ENCODE assay signal across 17 cellular contexts in genomic region chr2:10571057-10571456, GRCh38.
DNase-seq lines count a peak whose midpoint lies in the region; ATAC-seq and TF ChIP-seq lines count a peak whose summit lies in the region.
"Had no signal": no experiment of that assay in that cellular context is flagged by ENCODE, and none has a peak within 500 bp of the region (broad histone marks: within the 10 kb centered on the region; RNA-seq: fewer than 3 reads in every experiment).

No MANE protein-coding gene starts in this region.

- H3K4ac ChIP-seq in H9 (ENCODE audit: low read depth, low read length), result no peak overlapping the region

- H2BK5ac ChIP-seq in H9 (ENCODE audit: insufficient read length, low read length), result no peak overlapping the region

- H3K79me1 ChIP-seq in H9 (ENCODE audit: insufficient read depth, low read depth, low read length, poor library complexity, severe bottlenecking), result no peaks in the 10 kb centered on the region

- peaks cover 28% of the 10 kb centered on the region for H3K36me3 Mint-ChIP-seq in activated naive CD4-positive, alpha-beta T cell treated with anti-CD3 and anti-CD28 coated beads, Interleukin-2, amount 50 U/mL, for 24 hours
- H3K36me3 Mint-ChIP-seq in activated naive CD4-positive, alpha-beta T cell treated with anti-CD3 and anti-CD28 coated beads, Interleukin-2, amount 50 U/mL, for 72 hours, result peaks cover 14 to 19% of the 10 kb centered on the region in 2 donors
- H3K36me3 Mint-ChIP-seq in H9 (ENCODE audit: insufficient read depth in 1 of 3, low read depth in 3 of 3) (peaks cover 8 to 48% (median 31%) of the 10 kb centered on the region in 3 experiments; a peak in 6 of 7 replicates), osteocyte (ENCODE audit: unreplicated experiment) (peaks cover 44% of the 10 kb centered on the region), endodermal cell (ENCODE audit: low read depth) (peaks cover 46% of the 10 kb centered on the region)
- peaks cover 30% of the 10 kb centered on the region for H3K36me3 Mint-ChIP-seq in activated T-helper 1 cell treated with anti-CD3 and anti-CD28 coated beads, Interleukin-12 subunit alpha, Interleukin-12 subunit beta, Interleukin-2, Interleukin-4 antibody, amounts not matched to agents 30 ng/mL and 10 ng/mL and 1 ng/mL, durations not matched to agents 14 hours and 24 hours and 36 hours (ENCODE audit: low read depth)

- no peaks in the 10 kb centered on the region for H4K20me1 ChIP-seq in H9 (ENCODE audit: control insufficient read depth, insufficient read depth, insufficient read length)

- H2BK120ac ChIP-seq in H9 (ENCODE audit: low read depth, low read length, poor library complexity, severe bottlenecking), result no peak overlapping the region

- H3K36me3 ChIP-seq in endodermal cell (ENCODE audit: control insufficient read depth, insufficient read depth, low read length), result peaks cover 30% of the 10 kb centered on the region

- no peaks in the 10 kb centered on the region for H3K4me1 Mint-ChIP-seq in activated naive CD4-positive, alpha-beta T cell treated with anti-CD3 and anti-CD28 coated beads, Interleukin-2, amount 50 U/mL, for 24 hours
- H3K4me1 Mint-ChIP-seq in H9 (peaks cover 10 to 11% of the 10 kb centered on the region in 2 experiments), osteocyte (ENCODE audit: unreplicated experiment) (peaks cover 29% of the 10 kb centered on the region), endodermal cell (no peaks in the 10 kb centered on the region)
- H3K4me1 Mint-ChIP-seq in activated T-helper 1 cell treated with anti-CD3 and anti-CD28 coated beads, Interleukin-12 subunit alpha, Interleukin-12 subunit beta, Interleukin-2, Interleukin-4 antibody, amounts not matched to agents 30 ng/mL and 10 ng/mL and 1 ng/mL, durations not matched to agents 14 hours and 24 hours and 36 hours (ENCODE audit: low read depth), result peaks cover 26% of the 10 kb centered on the region

- H2BK15ac ChIP-seq in H9 (ENCODE audit: low read depth, low read length), result no peak overlapping the region

- H3K14ac ChIP-seq in H9 (ENCODE audit: insufficient read depth, low read length), result no peak overlapping the region

- H3K9me3 ChIP-seq in H9 (ENCODE audit: control insufficient read depth, low read depth, low read length) (no peaks in the 10 kb centered on the region), endodermal cell (ENCODE audit: control insufficient read depth, low read length) (no peaks in the 10 kb centered on the region)
- H3K9me3 ChIP-seq: A549, BE2C, Caco-2 had no signal

- H3K23me2 ChIP-seq in H9 (ENCODE audit: insufficient read length, low read depth, low read length, poor library complexity, severe bottlenecking), result no peaks in the 10 kb centered on the region

- H3K56ac ChIP-seq in H9 (ENCODE audit: insufficient read length, low read depth, low read length), result no peak overlapping the region

- H3K27me3 Mint-ChIP-seq in activated naive CD4-positive, alpha-beta T cell treated with anti-CD3 and anti-CD28 coated beads, Interleukin-2, amount 50 U/mL, for 24 hours, result no peaks in the 10 kb centered on the region
- H3K27me3 Mint-ChIP-seq in H9 (ENCODE audit: low read depth), result no peaks in the 10 kb centered on the region
- H3K27me3 Mint-ChIP-seq in activated T-helper 1 cell treated with anti-CD3 and anti-CD28 coated beads, Interleukin-12 subunit alpha, Interleukin-12 subunit beta, Interleukin-2, Interleukin-4 antibody, amounts not matched to agents 30 ng/mL and 10 ng/mL and 1 ng/mL, durations not matched to agents 14 hours and 24 hours and 36 hours (ENCODE audit: insufficient read depth), result no peaks in the 10 kb centered on the region
- H3K27me3 Mint-ChIP-seq in osteocyte (ENCODE audit: unreplicated experiment), result no peaks in the 10 kb centered on the region
- peaks cover 2% of the 10 kb centered on the region for H3K27me3 Mint-ChIP-seq in endodermal cell (ENCODE audit: insufficient read depth)
- H3K27me3 Mint-ChIP-seq: CD8-positive, alpha-beta memory T cell had no signal

- H3K9ac ChIP-seq in H9 (ENCODE audit: extremely low read depth, insufficient read length, low read length) (no peak overlapping the region), endodermal cell (ENCODE audit: extremely low read depth, low read length, poor library complexity, severe bottlenecking) (no peak overlapping the region)

- no peak overlapping the region for H4K91ac ChIP-seq in H9 (ENCODE audit: insufficient read length, low read depth, low read length)

- no peak for TF ChIP-seq CTCF in H9 (conservative IDR thresholded peaks at IDR 0.05)
- TF ChIP-seq CTCF in osteocyte (IDR thresholded peaks at IDR 0.05), result no peak
- no peak for TF ChIP-seq CTCF in endodermal cell (conservative IDR thresholded peaks at IDR 0.05)

- H2AK5ac ChIP-seq in H9 (ENCODE audit: insufficient read length, low read length), result no peak overlapping the region

- H3K27ac Mint-ChIP-seq in activated naive CD4-positive, alpha-beta T cell treated with anti-CD3 and anti-CD28 coated beads, Interleukin-2, amount 50 U/mL, for 24 hours, result peak overlapping the region; percentile 12
- no peak overlapping the region for H3K27ac Mint-ChIP-seq in activated naive CD4-positive, alpha-beta T cell treated with anti-CD3 and anti-CD28 coated beads, Interleukin-2, amount 50 U/mL, for 72 hours
- H3K27ac Mint-ChIP-seq in H9 (peak overlapping the region in 2 of 3 experiments; percentile 42 to 79; a peak in 3 of 7 replicates), osteocyte (ENCODE audit: unreplicated experiment) (no peak overlapping the region), endodermal cell (no peak overlapping the region)
- peak overlapping the region; percentile 23 for H3K27ac Mint-ChIP-seq in activated T-helper 1 cell treated with anti-CD3 and anti-CD28 coated beads, Interleukin-12 subunit alpha, Interleukin-12 subunit beta, Interleukin-2, Interleukin-4 antibody, amounts not matched to agents 30 ng/mL and 10 ng/mL and 1 ng/mL, durations not matched to agents 14 hours and 24 hours and 36 hours
- H3K27ac Mint-ChIP-seq: GM23338 had no signal

- no peak overlapping the region for H3K4me2 ChIP-seq in H9 (ENCODE audit: insufficient read depth, insufficient read length, low read length)
- H3K4me2 ChIP-seq: A549, GM23338 had no signal

- no peak overlapping the region for H2BK20ac ChIP-seq in H9 (ENCODE audit: low read depth, low read length, poor library complexity, severe bottlenecking)

- H2BK12ac ChIP-seq in H9 (ENCODE audit: insufficient read length, low read depth, low read length), result no peak overlapping the region

- H3K18ac ChIP-seq in H9 (ENCODE audit: insufficient read length, low read depth, low read length), result no peak overlapping the region

- ATAC-seq in activated naive CD4-positive, alpha-beta T cell treated with anti-CD3 and anti-CD28 coated beads, Interleukin-2, amount 50 U/mL, for 72 hours, result no peak
- ATAC-seq: A549, GM23338 had no signal

- H3K27me3 ChIP-seq in H9 (ENCODE audit: insufficient read depth, low read length) (no peaks in the 10 kb centered on the region), endodermal cell (ENCODE audit: control insufficient read depth, insufficient read depth, low read length, poor library complexity, severe bottlenecking) (no peaks in the 10 kb centered on the region)
- H3K27me3 ChIP-seq: BE2C had no signal

- no peak overlapping the region for H4K5ac ChIP-seq in H9 (ENCODE audit: insufficient read length, low read depth, low read length)

- no peak overlapping the region for H3K4me3 ChIP-seq in endodermal cell (ENCODE audit: low read length)
- H3K4me3 ChIP-seq: A549, GM23338 had no signal

- H3K79me2 ChIP-seq in H9 (ENCODE audit: insufficient read depth, low read length), result no peaks in the 10 kb centered on the region

- intact Hi-C loops in activated T-helper 1 cell treated with anti-CD3 and anti-CD28 coated beads, Interleukin-12 subunit alpha, Interleukin-12 subunit beta, Interleukin-2, Interleukin-4 antibody, amounts not matched to agents 30 ng/mL and 10 ng/mL and 1 ng/mL, durations not matched to agents 14 hours and 24 hours and 36 hours (cut with micrococcal nuclease), result loop anchor here (10.0 kb wide), 1 partner anchor 94 kb away; no protein-coding TSS in a partner anchor

- H3K4me1 ChIP-seq in H9 (ENCODE audit: insufficient read depth, low read length) (no peaks in the 10 kb centered on the region), endodermal cell (ENCODE audit: control insufficient read depth, insufficient read depth, low read length) (no peaks in the 10 kb centered on the region)
- H3K4me1 ChIP-seq: BE2C, Caco-2 had no signal

- H3K23ac ChIP-seq in H9 (ENCODE audit: insufficient read length, low read depth, low read length), result no peak overlapping the region

- no peak overlapping the region for H4K8ac ChIP-seq in H9 (replicated peaks; ENCODE audit: insufficient read length, low read depth, low read length)

- no peak overlapping the region for H3K4me3 Mint-ChIP-seq in activated naive CD4-positive, alpha-beta T cell treated with anti-CD3 and anti-CD28 coated beads, Interleukin-2, amount 50 U/mL, for 24 hours
- H3K4me3 Mint-ChIP-seq in H9 (no peak overlapping the region), osteocyte (ENCODE audit: unreplicated experiment) (no peak overlapping the region), endodermal cell (no peak overlapping the region)
- no peak overlapping the region for H3K4me3 Mint-ChIP-seq in activated T-helper 1 cell treated with anti-CD3 and anti-CD28 coated beads, Interleukin-12 subunit alpha, Interleukin-12 subunit beta, Interleukin-2, Interleukin-4 antibody, amounts not matched to agents 30 ng/mL and 10 ng/mL and 1 ng/mL, durations not matched to agents 14 hours and 24 hours and 36 hours
- H3K4me3 Mint-ChIP-seq: CD8-positive, alpha-beta memory T cell; GM23338 had no signal

- no peak overlapping the region for H2AFZ ChIP-seq in H9 (ENCODE audit: low read length)
- H2AFZ ChIP-seq: GM23338 had no signal

- no peak for DNase-seq in activated naive CD4-positive, alpha-beta T cell treated with anti-CD3 and anti-CD28 coated beads, Interleukin-2, amount 50 U/mL, for 72 hours (ENCODE audit: low spot score in 2 of 2)
- DNase-seq in H9 (no peak), osteocyte (ENCODE audit: extremely low spot score, unreplicated experiment) (peak; percentile 63), endodermal cell (no peak), nucleus accumbens (lab: John Stamatoyannopoulos, UW) (no peak)
- DNase-seq in activated T-helper 1 cell treated with anti-CD3 and anti-CD28 coated beads, Interleukin-12 subunit alpha, Interleukin-12 subunit beta, Interleukin-2, Interleukin-4 antibody, amounts not matched to agents 30 ng/mL and 10 ng/mL and 1 ng/mL, durations not matched to agents 14 hours and 24 hours and 36 hours (ENCODE audit: low spot score), result no peak
- DNase-seq: BE2C; Caco-2; CD8-positive, alpha-beta memory T cell; DND-41; GDM1; H7 had no signal

- no peaks in the 10 kb centered on the region for H3K9me3 Mint-ChIP-seq in activated naive CD4-positive, alpha-beta T cell treated with anti-CD3 and anti-CD28 coated beads, Interleukin-2, amount 50 U/mL, for 24 hours
- H3K9me3 Mint-ChIP-seq in activated naive CD4-positive, alpha-beta T cell treated with anti-CD3 and anti-CD28 coated beads, Interleukin-2, amount 50 U/mL, for 72 hours, result peaks cover 0 to under 1% of the 10 kb centered on the region in 2 donors
- H3K9me3 Mint-ChIP-seq in H9 (no peaks in the 10 kb centered on the region), osteocyte (ENCODE audit: unreplicated experiment) (no peaks in the 10 kb centered on the region), endodermal cell (no peaks in the 10 kb centered on the region)
- no peaks in the 10 kb centered on the region for H3K9me3 Mint-ChIP-seq in activated T-helper 1 cell treated with anti-CD3 and anti-CD28 coated beads, Interleukin-12 subunit alpha, Interleukin-12 subunit beta, Interleukin-2, Interleukin-4 antibody, amounts not matched to agents 30 ng/mL and 10 ng/mL and 1 ng/mL, durations not matched to agents 14 hours and 24 hours and 36 hours
- H3K9me3 Mint-ChIP-seq: CD8-positive, alpha-beta memory T cell; GM23338 had no signal

- H3T11ph ChIP-seq in H9 (ENCODE audit: low read length), result no peak overlapping the region

- no CpG with 5 or more reads among the region's 4 CpGs for WGBS in H9 (ENCODE audit: extremely low coverage, insufficient read length, low lambda C conversion rate)
- WGBS in endodermal cell (ENCODE audit: insufficient coverage in 1 of 2, insufficient read length in 1 of 2), 2 experiments, result 92 to 98% methylated on average over 2 to 4 of the region's 4 CpGs

- H3K27ac ChIP-seq in H9 (ENCODE audit: insufficient read length, low read depth, low read length) (no peak overlapping the region), endodermal cell (ENCODE audit: low read depth, low read length) (no peak overlapping the region)
- H3K27ac ChIP-seq: A549, C4-2B, HL-60 had no signal

Comparison
In these comparisons a context has a peak if more than half of its experiments do, and no peak if none do; other contexts are left out.
1. H3K27ac Mint-ChIP-seq: peak in activated naive CD4-positive, alpha-beta T cell treated with anti-CD3 and anti-CD28 coated beads, Interleukin-2, amount 50 U/mL, for 24 hours (single experiment), H9 (2 of 3) and activated T-helper 1 cell treated with anti-CD3 and anti-CD28 coated beads, Interleukin-12 subunit alpha, Interleukin-12 subunit beta, Interleukin-2, Interleukin-4 antibody, amounts not matched to agents 30 ng/mL and 10 ng/mL and 1 ng/mL, durations not matched to agents 14 hours and 24 hours and 36 hours (single experiment); none in activated naive CD4-positive, alpha-beta T cell treated with anti-CD3 and anti-CD28 coated beads, Interleukin-2, amount 50 U/mL, for 72 hours (0 of 2), osteocyte (single experiment) and endodermal cell (single experiment).